In the genomic region with DNA sequence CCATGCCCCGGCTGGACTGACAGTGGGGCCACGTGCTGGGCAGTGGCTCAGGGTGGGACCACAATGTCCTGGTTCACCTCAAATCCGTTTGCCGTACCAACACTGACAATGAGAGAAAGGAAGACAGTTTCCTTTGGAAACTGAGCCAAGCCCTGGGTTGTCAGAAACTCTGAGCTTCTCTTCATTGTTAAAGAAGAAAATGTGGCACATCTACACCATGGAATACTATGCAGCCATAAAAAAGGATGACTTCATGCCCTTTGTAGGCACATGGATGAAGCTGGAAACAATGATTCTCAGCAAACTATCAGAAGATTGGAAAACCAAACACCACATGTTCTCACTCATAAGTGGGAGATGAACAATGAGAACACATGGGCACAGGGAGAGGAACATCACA, we compare ENCODE assay signal across 2 cellular contexts.
A peak's percentile ranks its signal among the peaks of the same experiment; 100 is the strongest.
TF ChIP-seq lines count a peak whose summit lies in the region.

No MANE protein-coding gene starts in this region.

TF ChIP-seq in A549, 52 proteins besides CTCF, POLR2A, EP300 and RAD21:
- TF ChIP-seq CBX8 (IDR thresholded peaks at IDR 0.05) = 0 out of 2 replicates have a peak, but pooled peaks have one; percentile 33

TF ChIP-seq in K562, 482 proteins besides CTCF, POLR2A, EP300 and RAD21:
- TF ChIP-seq ZNF146 (CRISPR knock-in tag; IDR thresholded peaks at IDR 0.05; ENCODE audit: unreplicated experiment) (peak; percentile 81), RBM25 (IDR thresholded peaks at IDR 0.05; ENCODE audit: low read depth, low read length, severe bottlenecking) (peak; percentile 51)
TF ChIP-seq in K562: peak in this region for 2; not testable (repeated sequence) for 480.
